Comparison of ENCODE assay signal across 5 cellular contexts in genomic region chr15:52994290-52994689, GRCh38.
"Had no signal": no experiment of that assay in that cellular context is flagged by ENCODE, and none has a peak within 500 bp of the region (broad histone marks: within the 10 kb centered on the region; RNA-seq: fewer than 3 reads in every experiment).

No MANE protein-coding gene starts in this region.

- DNase-seq: IMR-90, KBM-7 had no signal

- H3K27ac ChIP-seq: HL-60 had no signal

- H3K4me3 ChIP-seq: K562 had no signal

- FAIRE-seq: HTR-8/SVneo, K562 had no signal

- ATAC-seq: K562 had no signal
